ENCODE assay signal across 8 cellular contexts in the genomic region with DNA sequence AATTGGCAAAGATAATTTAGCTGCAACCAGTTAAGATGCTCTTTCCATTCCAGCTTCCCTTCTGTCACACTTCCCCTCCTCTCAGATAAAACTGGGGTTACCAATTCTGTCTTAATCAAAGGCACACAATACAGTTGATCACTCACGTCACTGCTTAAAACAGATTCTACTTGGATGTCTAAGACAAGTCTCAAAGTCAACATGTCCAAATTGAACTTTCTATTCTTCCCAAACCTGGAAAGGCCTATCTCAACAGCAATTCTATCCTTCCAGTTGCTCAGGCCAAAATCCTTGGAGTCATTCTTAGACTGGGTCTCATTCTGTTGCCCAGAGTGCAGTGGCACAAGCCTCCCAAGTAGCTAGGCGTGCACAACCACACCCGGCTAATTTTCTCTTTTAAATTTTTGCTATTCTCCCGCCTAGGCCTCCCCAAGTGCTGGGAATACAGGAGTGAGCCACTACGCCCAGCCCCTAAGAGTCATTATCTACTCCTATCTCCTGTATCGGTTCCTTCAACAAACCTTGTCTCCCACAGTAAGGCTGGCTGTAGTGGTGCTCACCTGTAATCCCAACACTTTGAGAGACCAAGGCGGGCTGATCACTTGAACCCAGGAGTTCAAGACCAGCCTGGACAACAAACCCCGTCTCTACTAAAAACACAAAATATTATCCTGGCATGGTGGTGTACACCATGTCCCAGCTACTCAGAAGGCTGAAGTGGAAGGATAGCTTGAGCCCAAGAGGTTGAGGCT. TPM values are rescaled to one million over a fixed set of nuclear protein-coding genes. Genes with fewer than 3 reads are reported as not detected.
DNase-seq lines count a peak whose midpoint lies in the region; ATAC-seq, FAIRE-seq and TF ChIP-seq lines count a peak whose summit lies in the region.
"Had no signal": no experiment of that assay in that cellular context is flagged by ENCODE, and none has a peak within 500 bp of the region (broad histone marks: within the 10 kb centered on the region; RNA-seq: fewer than 3 reads in every experiment).

No MANE protein-coding gene starts in this region.

- ATAC-seq in HG03565 (IDR thresholded peaks at IDR 0.05; ENCODE audit: unreplicated experiment), result no peak

- no peak for FAIRE-seq in H1 (lab: Jason Lieb, UNC)

- H2BK120ac ChIP-seq in H1 (replicated peaks; ENCODE audit: low read depth, low read length), result no peak overlapping the region

- peaks cover 60 to 82% (median 69%) of the 10 kb centered on the region in 3 donors for H3K4me1 Mint-ChIP-seq in CD8-positive, alpha-beta memory T cell
- peaks cover 51% of the 10 kb centered on the region for H3K4me1 Mint-ChIP-seq in HFFc6 (ENCODE audit: low read depth)

- no peak overlapping the region for H2BK5ac ChIP-seq in H1 (ENCODE audit: low read depth, low read length)

- H3K79me1 ChIP-seq in H1 (ENCODE audit: low read depth, low read length), result no peaks in the 10 kb centered on the region

- peak overlapping the region in 1 of 7 donors; percentile 20 for H3K4me3 Mint-ChIP-seq in CD8-positive, alpha-beta memory T cell
- H3K4me3 Mint-ChIP-seq in HFFc6, result no peak overlapping the region

- peaks cover 10 to 75% (median 28%) of the 10 kb centered on the region in 3 donors for H3K36me3 Mint-ChIP-seq in CD8-positive, alpha-beta memory T cell
- H3K36me3 Mint-ChIP-seq in HFFc6 (ENCODE audit: low read depth), result peaks cover 67% of the 10 kb centered on the region

- H4K5ac ChIP-seq in H1 (ENCODE audit: insufficient read length, low read depth, low read length), result no peak overlapping the region

- no peak overlapping the region for H3K27ac ChIP-seq in CD8-positive, alpha-beta memory T cell (ENCODE audit: low read depth, low read length)
- peak overlapping the region; percentile 18; the same call in 1 of the 2 replicates for H3K27ac ChIP-seq in H1 (ENCODE audit: low read depth, low read length)

- peaks cover 20% of the 10 kb centered on the region for H3K36me3 ChIP-seq in CD8-positive, alpha-beta memory T cell (ENCODE audit: insufficient read depth, low read length)
- H3K36me3 ChIP-seq in H1 (ENCODE audit: control insufficient read depth in 2 of 4, insufficient read depth in 4 of 4, low read length in 3 of 4), result peaks cover 0 to 56% (median 26%) of the 10 kb centered on the region in 4 experiments

- peaks cover 25 to 70% of the 10 kb centered on the region in 2 experiments for H3K79me2 ChIP-seq in H1 (ENCODE audit: control insufficient read depth in 1 of 2, insufficient read depth in 2 of 2, low read length in 2 of 2)

- no peak overlapping the region for H2BK20ac ChIP-seq in H1 (ENCODE audit: low read length)

- peaks cover 18 to 24% of the 10 kb centered on the region in 2 experiments for H4K20me1 ChIP-seq in H1 (replicated peaks in 1 of 2; ENCODE audit: control insufficient read depth in 1 of 2, insufficient read depth in 2 of 2, low read length in 2 of 2)

- WGBS in H1 (ENCODE audit: extremely low coverage in 1 of 2, insufficient coverage in 1 of 2, insufficient read length in 1 of 2, insufficient replicate concordance in 2 of 2, low coverage in 1 of 2, low lambda C conversion rate in 2 of 2, missing lambda C conversion rate in 1 of 2), 2 experiments, result 77% methylated on average over 8 of the region's 8 CpGs; no CpG with 5 or more reads in 1 of the 2 experiments

- no peak for DNase-seq in CD8-positive, alpha-beta memory T cell
- DNase-seq in HFFc6 (no peak), H1 (ENCODE audit: low read depth in 1 of 2, low spot score in 2 of 2) (no peak), CD1c-positive myeloid dendritic cell (ENCODE audit: extremely low spot score) (no peak)
- DNase-seq: NCI-H510A treated with DMSO at 0.1 percent for 48 hours; SK-N-SH; stimulated activated CD4-positive, alpha-beta T cell treated with anti-CD3 and anti-CD28 coated beads, Interleukin-2, amount 100 ng/mL, for 48 hours had no signal

- peaks cover 0 to 3% (median 2%) of the 10 kb centered on the region in 5 donors for H3K9me3 Mint-ChIP-seq in CD8-positive, alpha-beta memory T cell
- H3K9me3 Mint-ChIP-seq in HFFc6, result peaks cover 16% of the 10 kb centered on the region

- H3K27me3 Mint-ChIP-seq in CD8-positive, alpha-beta memory T cell, result peaks cover 0 to 4% of the 10 kb centered on the region in 2 donors
- H3K27me3 Mint-ChIP-seq in HFFc6 (ENCODE audit: insufficient read depth), result peaks cover 15% of the 10 kb centered on the region

- TF ChIP-seq EP300 in H1 (IDR thresholded peaks at IDR 0.05; ENCODE audit: borderline replicate concordance in 1 of 2, low read depth in 2 of 2, low read length in 2 of 2), result no peak

- H2AFZ ChIP-seq in H1 (ENCODE audit: low read length), result no peak overlapping the region

- H3K56ac ChIP-seq in H1 (replicated peaks; ENCODE audit: insufficient read length, low read depth, low read length), result no peak overlapping the region

- no peak overlapping the region for H3K9ac ChIP-seq in H1 (replicated peaks in 1 of 4; ENCODE audit: extremely low read depth in 1 of 4, low read depth in 3 of 4, low read length in 3 of 4)
- H3K9ac ChIP-seq: SK-N-SH had no signal

- peaks cover 2% of the 10 kb centered on the region for H3K23me2 ChIP-seq in H1 (ENCODE audit: low read depth, low read length)

- H3K27ac Mint-ChIP-seq in CD8-positive, alpha-beta memory T cell, result peak overlapping the region in 6 of 8 donors; percentile 10 to 99 (median 54)
- H3K27ac Mint-ChIP-seq in HFFc6, result peak overlapping the region; percentile 45

- no peak for TF ChIP-seq RAD21 in H1 (IDR thresholded peaks at IDR 0.05 in 1 of 2, conservative IDR thresholded peaks at IDR 0.05 in 1 of 2; ENCODE audit: low read depth in 2 of 2, low read length in 2 of 2)

- H3K18ac ChIP-seq in H1 (ENCODE audit: extremely low read depth, low read length), result no peak overlapping the region

- TF ChIP-seq CTCF in HFFc6 (IDR thresholded peaks at IDR 0.05), result no peak
- no peak for TF ChIP-seq CTCF in H1 (IDR thresholded peaks at IDR 0.05; ENCODE audit: control extremely low read depth in 1 of 3, insufficient read depth in 1 of 3, low read depth in 1 of 3, low read length in 3 of 3)

- H2BK12ac ChIP-seq in H1 (ENCODE audit: low read depth, low read length), result no peak overlapping the region

- no peak overlapping the region for H4K8ac ChIP-seq in H1 (ENCODE audit: extremely low read depth, insufficient read depth, low read length)

- POLR2A ChIA-PET in CD8-positive, alpha-beta memory T cell (lab: Charles Lee), result no interaction called here
- POLR2A ChIA-PET in H1 (lab: Charles Lee; ENCODE audit: partially characterized antibody), result interaction anchor here (0.6 to 11.0 kb wide), 14 partner anchors 10 to 1210 kb away, joined by 3 to 169 read pairs (median 5); a partner anchor contains a TSS

- peak in 1 of 2 experiments; percentile 67; a peak in 2 of 3 replicates for TF ChIP-seq POLR2A in H1 (IDR thresholded peaks at IDR 0.05; ENCODE audit: control extremely low read depth in 1 of 2, low read depth in 2 of 2, low read length in 2 of 2)

- no peak overlapping the region for H3K23ac ChIP-seq in H1 (ENCODE audit: insufficient read length)

- H3K9me3 ChIP-seq in CD8-positive, alpha-beta memory T cell (ENCODE audit: low read length), result no peaks in the 10 kb centered on the region
- H3K9me3 ChIP-seq in H1 (ENCODE audit: insufficient read depth in 2 of 2, low read depth in 1 of 2, low read length in 1 of 2), result no peaks in the 10 kb centered on the region
- H3K9me3 ChIP-seq: SK-N-SH had no signal

- no peaks in the 10 kb centered on the region for H3K27me3 ChIP-seq in CD8-positive, alpha-beta memory T cell (ENCODE audit: insufficient read depth, low read length, poor library complexity, severe bottlenecking)
- no peaks in the 10 kb centered on the region for H3K27me3 ChIP-seq in H1 (replicated peaks in 1 of 4; ENCODE audit: control insufficient read depth in 3 of 4, extremely low read depth in 1 of 4, insufficient read depth in 3 of 4, low read length in 3 of 4)

- no peak overlapping the region for H3K14ac ChIP-seq in H1 (ENCODE audit: insufficient read length)

- no peak overlapping the region for H2BK15ac ChIP-seq in H1 (ENCODE audit: low read length)

- H3K4ac ChIP-seq in H1 (replicated peaks; ENCODE audit: insufficient read length, low read depth, low read length), result no peak overlapping the region

- H2AK5ac ChIP-seq in H1 (ENCODE audit: low read depth, low read length), result no peak overlapping the region

- H3K4me3 ChIP-seq in CD8-positive, alpha-beta memory T cell (ENCODE audit: low read length), result no peak overlapping the region
- no peak overlapping the region for H3K4me3 ChIP-seq in H1 (ENCODE audit: extremely low read depth in 1 of 4, insufficient read depth in 2 of 4, low read depth in 3 of 4, low read length in 4 of 4)

- no peak overlapping the region; a peak in 1 of 4 replicates for H3K4me2 ChIP-seq in H1 (ENCODE audit: insufficient read depth in 1 of 2, low read depth in 2 of 2, low read length in 2 of 2)
- H3K4me2 ChIP-seq: SK-N-SH had no signal

- no peak overlapping the region for H4K91ac ChIP-seq in H1 (replicated peaks; ENCODE audit: insufficient read length, low read length)

- CTCF ChIA-PET in CD8-positive, alpha-beta memory T cell (lab: Charles Lee), result no interaction called here
- CTCF ChIA-PET in H1 (lab: Charles Lee; ENCODE audit: partially characterized antibody), result interaction anchor here (0.5 to 1.3 kb wide), 2 partner anchors 77 kb away, joined by 4 to 8 read pairs; no protein-coding TSS in a partner anchor

- peaks cover 36% of the 10 kb centered on the region for H3K4me1 ChIP-seq in CD8-positive, alpha-beta memory T cell (ENCODE audit: insufficient read depth, low read length)
- H3K4me1 ChIP-seq in H1 (replicated peaks in 1 of 4; ENCODE audit: control insufficient read depth in 3 of 4, insufficient read depth in 4 of 4, low read length in 3 of 4), result peaks cover 0 to 9% (median 5%) of the 10 kb centered on the region in 4 experiments; a peak in 6 of 7 replicates

RNA-seq across cellular contexts. Expression of a gene that starts 4.8 kb away (rescaled TPM):
- total RNA-seq in CD8-positive, alpha-beta memory T cell, result 1,000 to 10,000 TPM; 1,908 to 2,102 TPM
- polyA plus RNA-seq in CD8-positive, alpha-beta memory T cell, result 8,830 TPM
- 1,000 to 10,000 TPM in 4 of 6 experiments, 100 to 1,000 TPM in 2; 743 to 1,241 (median 1,080) TPM for total RNA-seq in HFFc6 (2021; fragmentation: NEBNext Ultra II Directional; extraction: Animal tissue kit (Norgen Biotek cat#: 25700))
- total RNA-seq in H1 (2021; fragmentation: NEBNext Ultra II Directional; extraction: Animal tissue kit (Norgen Biotek cat#: 25700)), result 2,193 and 2,231 TPM in 2 replicates
- 23,165 and 25,452 TPM in 2 replicates for polyA plus RNA-seq in H1 (2011; rRNA removed)
- 9,180 TPM for polyA plus RNA-seq in H1 (2011; cell fraction: cytosol; rRNA removed)
- 3,431 TPM for polyA plus RNA-seq in H1 (2011; cell fraction: nucleus; rRNA removed)
- 5,698 to 10,591 TPM (median 8,160 TPM) in 4 replicates for polyA plus RNA-seq in H1 (2012, experiment 1 of 2)
- 10,886 TPM for polyA plus RNA-seq in H1 (2012, experiment 2 of 2)
- 22,481 TPM for polyA plus RNA-seq in H1 (2013, experiment 1 of 2)
- 21,829 TPM for polyA plus RNA-seq in H1 (2013, experiment 2 of 2)
- 587 and 772 TPM in 2 replicates for polyA minus RNA-seq in H1 (2011; rRNA and poly(A)+ RNA removed)
- polyA minus RNA-seq in H1 (2011; cell fraction: cytosol; rRNA and poly(A)+ RNA removed), result 613 TPM
- polyA minus RNA-seq in H1 (2011; cell fraction: nucleus; rRNA and poly(A)+ RNA removed), result 1,083 TPM

RNA-seq across cellular contexts. Expression of a gene that starts 17.4 kb away (rescaled TPM):
- total RNA-seq in CD8-positive, alpha-beta memory T cell, result 10 to 100 TPM; 51.1 to 52.2 TPM
- 13.0 TPM for polyA plus RNA-seq in CD8-positive, alpha-beta memory T cell
- total RNA-seq in HFFc6 (2021; fragmentation: NEBNext Ultra II Directional; extraction: Animal tissue kit (Norgen Biotek cat#: 25700)), result 10 to 100 TPM; 15.2 to 26.5 (median 25.5) TPM
- total RNA-seq in H1 (2021; fragmentation: NEBNext Ultra II Directional; extraction: Animal tissue kit (Norgen Biotek cat#: 25700)), result 37.5 and 37.7 TPM in 2 replicates
- polyA plus RNA-seq in H1 (2011; rRNA removed), result 17.9 and 30.7 TPM in 2 replicates
- polyA plus RNA-seq in H1 (2011; cell fraction: cytosol; rRNA removed), result 25.5 TPM
- 23.5 TPM for polyA plus RNA-seq in H1 (2011; cell fraction: nucleus; rRNA removed)
- 20.3 to 30.6 TPM (median 25.3 TPM) in 4 replicates for polyA plus RNA-seq in H1 (2012, experiment 1 of 2)
- polyA plus RNA-seq in H1 (2012, experiment 2 of 2), result 15.6 TPM
- polyA plus RNA-seq in H1 (2013, experiment 1 of 2), result 29.5 TPM
- polyA plus RNA-seq in H1 (2013, experiment 2 of 2), result 28.0 TPM
- 13.4 and 15.4 TPM in 2 replicates for polyA minus RNA-seq in H1 (2011; rRNA and poly(A)+ RNA removed)
- polyA minus RNA-seq in H1 (2011; cell fraction: cytosol; rRNA and poly(A)+ RNA removed), result 13.9 TPM
- polyA minus RNA-seq in H1 (2011; cell fraction: nucleus; rRNA and poly(A)+ RNA removed), result 21.0 TPM

RNA-seq across cellular contexts. Expression of a gene that starts 39.0 kb away (rescaled TPM):
- 100 to 1,000 TPM; 236 to 273 TPM for total RNA-seq in CD8-positive, alpha-beta memory T cell
- polyA plus RNA-seq in CD8-positive, alpha-beta memory T cell, result 709 TPM
- total RNA-seq in HFFc6 (2021; fragmentation: NEBNext Ultra II Directional; extraction: Animal tissue kit (Norgen Biotek cat#: 25700)), result 100 to 1,000 TPM; 170 to 254 (median 211) TPM
- total RNA-seq in H1 (2021; fragmentation: NEBNext Ultra II Directional; extraction: Animal tissue kit (Norgen Biotek cat#: 25700)), result 230 and 233 TPM in 2 replicates
- 79.0 and 138 TPM in 2 replicates for polyA plus RNA-seq in H1 (2011; rRNA removed)
- 220 TPM for polyA plus RNA-seq in H1 (2011; cell fraction: cytosol; rRNA removed)
- polyA plus RNA-seq in H1 (2011; cell fraction: nucleus; rRNA removed), result 27.1 TPM
- polyA plus RNA-seq in H1 (2012, experiment 1 of 2), result 382 to 464 TPM (median 426 TPM) in 4 replicates
- polyA plus RNA-seq in H1 (2012, experiment 2 of 2), result 104 TPM
- 619 TPM for polyA plus RNA-seq in H1 (2013, experiment 1 of 2)
- 686 TPM for polyA plus RNA-seq in H1 (2013, experiment 2 of 2)
- polyA minus RNA-seq in H1 (2011; rRNA and poly(A)+ RNA removed), result 61.5 and 70.8 TPM in 2 replicates
- polyA minus RNA-seq in H1 (2011; cell fraction: cytosol; rRNA and poly(A)+ RNA removed), result 48.9 TPM
- 24.0 TPM for polyA minus RNA-seq in H1 (2011; cell fraction: nucleus; rRNA and poly(A)+ RNA removed)

RNA-seq across cellular contexts. Expression of a gene that starts 39.2 kb away (rescaled TPM):
- total RNA-seq in CD8-positive, alpha-beta memory T cell, result 10 to 100 TPM; 57.7 to 60.2 TPM
- polyA plus RNA-seq in CD8-positive, alpha-beta memory T cell, result 49.1 TPM
- 10 to 100 TPM; 61.8 to 73.8 (median 64.4) TPM for total RNA-seq in HFFc6 (2021; fragmentation: NEBNext Ultra II Directional; extraction: Animal tissue kit (Norgen Biotek cat#: 25700))
- 23.7 and 24.5 TPM in 2 replicates for total RNA-seq in H1 (2021; fragmentation: NEBNext Ultra II Directional; extraction: Animal tissue kit (Norgen Biotek cat#: 25700))
- 10.0 and 10.6 TPM in 2 replicates for polyA plus RNA-seq in H1 (2011; rRNA removed)
- polyA plus RNA-seq in H1 (2011; cell fraction: cytosol; rRNA removed), result 12.6 TPM
- 6.7 TPM for polyA plus RNA-seq in H1 (2011; cell fraction: nucleus; rRNA removed)
- 3.7 to 12.2 TPM (median 11.4 TPM) in 4 replicates for polyA plus RNA-seq in H1 (2012, experiment 1 of 2)
- polyA plus RNA-seq in H1 (2012, experiment 2 of 2), result 3.4 TPM
- polyA plus RNA-seq in H1 (2013, experiment 1 of 2), result 23.5 TPM
- polyA plus RNA-seq in H1 (2013, experiment 2 of 2), result 25.9 TPM
- polyA minus RNA-seq in H1 (2011; rRNA and poly(A)+ RNA removed), result 10.0 and 11.1 TPM in 2 replicates
- polyA minus RNA-seq in H1 (2011; cell fraction: cytosol; rRNA and poly(A)+ RNA removed), result 8.4 TPM
- polyA minus RNA-seq in H1 (2011; cell fraction: nucleus; rRNA and poly(A)+ RNA removed), result 10.4 TPM

RNA-seq across cellular contexts. Expression of a gene that starts 53.7 kb away (rescaled TPM):
- 10 to 100 TPM; 17.6 to 18.2 TPM for total RNA-seq in CD8-positive, alpha-beta memory T cell
- polyA plus RNA-seq in CD8-positive, alpha-beta memory T cell, result 21.7 TPM
- total RNA-seq in HFFc6 (2021; fragmentation: NEBNext Ultra II Directional; extraction: Animal tissue kit (Norgen Biotek cat#: 25700)), result 1 to 10 TPM; 5.8 to 8.7 (median 6.2) TPM
- total RNA-seq in H1 (2021; fragmentation: NEBNext Ultra II Directional; extraction: Animal tissue kit (Norgen Biotek cat#: 25700)), result 27.5 and 30.0 TPM in 2 replicates
- 12.2 and 13.1 TPM in 2 replicates for polyA plus RNA-seq in H1 (2011; rRNA removed)
- 19.4 TPM for polyA plus RNA-seq in H1 (2011; cell fraction: cytosol; rRNA removed)
- polyA plus RNA-seq in H1 (2011; cell fraction: nucleus; rRNA removed), result 8.6 TPM
- polyA plus RNA-seq in H1 (2012, experiment 1 of 2), result 15.7 to 25.0 TPM (median 17.1 TPM) in 4 replicates
- polyA plus RNA-seq in H1 (2012, experiment 2 of 2), result 5.3 TPM
- polyA plus RNA-seq in H1 (2013, experiment 1 of 2), result 14.7 TPM
- polyA plus RNA-seq in H1 (2013, experiment 2 of 2), result 14.4 TPM
- 4.5 and 5.9 TPM in 2 replicates for polyA minus RNA-seq in H1 (2011; rRNA and poly(A)+ RNA removed)
- 10.2 TPM for polyA minus RNA-seq in H1 (2011; cell fraction: cytosol; rRNA and poly(A)+ RNA removed)
- 10.3 TPM for polyA minus RNA-seq in H1 (2011; cell fraction: nucleus; rRNA and poly(A)+ RNA removed)
